In genomic region chr4:58825278-58825677, GRCh38 we compare ENCODE assay signal across 25 cellular contexts.
DNase-seq lines count a peak whose midpoint lies in the region; FAIRE-seq and TF ChIP-seq lines count a peak whose summit lies in the region.
"Had no signal": no experiment of that assay in that cellular context is flagged by ENCODE, and none has a peak within 500 bp of the region (broad histone marks: within the 10 kb centered on the region; RNA-seq: fewer than 3 reads in every experiment).

No MANE protein-coding gene starts in this region.

- H3F3A ChIP-seq in SU-DHL-6 (ENCODE audit: insufficient read depth) = no peaks in the 10 kb centered on the region

- no peak for TF ChIP-seq CTCF in D721Med (IDR thresholded peaks at IDR 0.05; ENCODE audit: insufficient read depth, missing control alignments)
- no peak for TF ChIP-seq CTCF in SU-DHL-6 (IDR thresholded peaks at IDR 0.05; ENCODE audit: insufficient read depth, low read length, poor library complexity, severe bottlenecking)
- no peak for TF ChIP-seq CTCF in glutamatergic neuron (IDR thresholded peaks at IDR 0.05; ENCODE audit: partially characterized antibody, unreplicated experiment)
- TF ChIP-seq CTCF in RWPE1 (conservative IDR thresholded peaks at IDR 0.05; ENCODE audit: low read depth) = no peak

- CTCF ChIA-PET in RWPE1 (lab: Yijun Ruan, JAX) = no interaction called here

- no peak overlapping the region for H3K4me2 ChIP-seq in SU-DHL-6 (ENCODE audit: low read depth, low read length, poor library complexity, severe bottlenecking)
- H3K4me2 ChIP-seq: A549; BLaER1 treated with 17β-estradiol and CSF1 and Interleukin-3, amounts not matched to agents 10 nM and 100 nM had no signal

- no peaks in the 10 kb centered on the region for H3K9me3 ChIP-seq in SU-DHL-6 (ENCODE audit: insufficient read depth, low read length)
- H3K9me3 ChIP-seq: A549, Caco-2 had no signal

- H3K4me3 Mint-ChIP-seq in glutamatergic neuron (ENCODE audit: unreplicated experiment) = no peak overlapping the region
- H3K4me3 Mint-ChIP-seq: B cell; CD4-positive, alpha-beta T cell; CD8-positive, alpha-beta T cell had no signal

- H3K36me3 ChIP-seq in SU-DHL-6 (ENCODE audit: low read length) = no peaks in the 10 kb centered on the region
- H3K36me3 ChIP-seq: BLaER1 treated with 17β-estradiol and CSF1 and Interleukin-3, amounts not matched to agents 10 nM and 100 nM had no signal

- no peaks in the 10 kb centered on the region for H3K9me3 Mint-ChIP-seq in glutamatergic neuron (ENCODE audit: unreplicated experiment)

- FAIRE-seq in D721Med (lab: Jason Lieb, UNC) = peak; percentile 48
- FAIRE-seq: A549, GM12878, GM12892, GM18507 had no signal

- H3K27me3 ChIP-seq in SU-DHL-6 (ENCODE audit: low read length) = no peaks in the 10 kb centered on the region
- H3K27me3 ChIP-seq: BLaER1 treated with 17β-estradiol and CSF1 and Interleukin-3, amounts not matched to agents 10 nM and 100 nM had no signal

- no peaks in the 10 kb centered on the region for H4K20me1 ChIP-seq in SU-DHL-6 (ENCODE audit: low read depth, low read length)
- H4K20me1 ChIP-seq: BLaER1 treated with 17β-estradiol and CSF1 and Interleukin-3, amounts not matched to agents 10 nM and 100 nM had no signal

- no peaks in the 10 kb centered on the region for H3K9me2 ChIP-seq in SU-DHL-6 (replicated peaks; ENCODE audit: insufficient read depth, low read length)

- H3K36me3 Mint-ChIP-seq in glutamatergic neuron (ENCODE audit: unreplicated experiment) = no peaks in the 10 kb centered on the region
- H3K36me3 Mint-ChIP-seq: CD8-positive, alpha-beta T cell had no signal

- no peak overlapping the region for H3K27ac ChIP-seq in SU-DHL-6 (ENCODE audit: low read depth, low read length)
- no peak overlapping the region for H3K27ac ChIP-seq in RWPE1
- H3K27ac ChIP-seq: A549; BLaER1 treated with 17β-estradiol and CSF1 and Interleukin-3, amounts not matched to agents 10 nM and 100 nM; C4-2B had no signal

- peaks cover 11% of the 10 kb centered on the region for H3K4me1 Mint-ChIP-seq in glutamatergic neuron (ENCODE audit: low read depth, unreplicated experiment)
- H3K4me1 Mint-ChIP-seq: B cell had no signal

- DNase-seq in D721Med (ENCODE audit: insufficient read length, low spot score) (no peak), glutamatergic neuron (no peak), occipital lobe (lab: John Stamatoyannopoulos, UW) (no peak), RWPE1 (ENCODE audit: low spot score) (no peak)
- DNase-seq: 8988T; AML-193; Caco-2; Calu3; CD4-positive, alpha-beta T cell; CD8-positive, alpha-beta T cell; DMS 273 treated with DMSO at 0.1 percent for 48 hours; DMS153; DMS53; DMS79; DND-41; EL; GDM1 had no signal

- no peak overlapping the region for H3K9ac ChIP-seq in SU-DHL-6 (ENCODE audit: low read length)
- H3K9ac ChIP-seq: BLaER1 treated with 17β-estradiol and CSF1 and Interleukin-3, amounts not matched to agents 10 nM and 100 nM had no signal

- H3K27me3 Mint-ChIP-seq in glutamatergic neuron (ENCODE audit: unreplicated experiment) = peaks cover 1% of the 10 kb centered on the region
- H3K27me3 Mint-ChIP-seq: B cell; CD4-positive, alpha-beta T cell had no signal

- no peaks in the 10 kb centered on the region for H3K79me2 ChIP-seq in SU-DHL-6 (ENCODE audit: insufficient read depth, low read length)

- peak overlapping the region; percentile 16 for H2AFZ ChIP-seq in SU-DHL-6 (ENCODE audit: low read depth, low read length, severe bottlenecking)

- POLR2A ChIA-PET in RWPE1 (lab: Yijun Ruan, JAX; ENCODE audit: low non-redundant PET) = no interaction called here

- peak overlapping the region; percentile 19 for H3K27ac Mint-ChIP-seq in glutamatergic neuron (ENCODE audit: unreplicated experiment)
- H3K27ac Mint-ChIP-seq: B cell; CD4-positive, alpha-beta T cell; CD8-positive, alpha-beta T cell had no signal

- no peak overlapping the region for H3K4me3 ChIP-seq in SU-DHL-6 (ENCODE audit: insufficient read depth, low read length, poor library complexity, severe bottlenecking)
- H3K4me3 ChIP-seq: A549; BLaER1 treated with 17β-estradiol and CSF1 and Interleukin-3, amounts not matched to agents 10 nM and 100 nM; GM12878 had no signal
